9 cellular contexts compared by ENCODE assay signal in the genomic region with DNA sequence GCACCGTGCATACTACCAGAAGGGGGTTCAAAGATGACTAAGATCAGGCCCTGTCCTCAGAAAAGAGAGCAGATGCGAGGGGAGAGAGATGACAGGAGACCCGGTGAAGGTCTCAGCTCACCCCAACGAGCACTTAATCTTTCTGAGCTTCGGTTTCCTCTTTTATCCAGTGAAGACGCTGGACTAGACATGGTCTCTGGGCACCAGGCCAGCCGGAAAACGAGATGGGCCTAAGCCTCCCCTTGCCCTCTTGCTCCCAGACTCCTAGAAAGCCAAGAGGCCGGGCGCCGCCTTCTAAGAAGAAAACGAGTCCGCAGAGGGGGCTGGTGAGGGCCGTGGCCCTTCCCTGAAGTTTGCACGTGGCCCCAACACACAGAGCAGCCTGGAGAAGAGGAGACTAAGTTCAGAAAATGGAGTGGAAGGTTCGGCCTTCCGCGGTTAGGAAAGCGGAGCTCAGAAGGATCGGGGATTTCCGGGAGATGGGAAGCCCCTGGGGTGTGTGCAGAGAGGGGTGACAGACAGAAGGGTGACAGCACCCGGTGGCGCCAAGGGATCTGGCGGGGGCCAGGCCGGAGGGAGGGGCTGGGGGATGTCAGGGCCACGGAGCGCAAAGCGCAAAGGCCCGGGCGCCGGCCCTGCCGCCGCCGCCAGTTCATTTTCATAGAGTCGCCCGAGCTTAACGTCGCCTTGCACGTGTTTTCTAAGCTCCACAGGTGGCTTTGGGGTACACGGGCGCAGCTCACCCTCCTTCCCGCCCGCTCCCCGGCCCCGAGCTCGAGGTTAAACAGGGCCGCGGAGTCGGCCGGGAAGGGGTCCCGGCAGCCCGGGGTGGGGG. TPM values are rescaled to one million over a fixed set of nuclear protein-coding genes. Genes with fewer than 3 reads are reported as not detected.
A peak's percentile ranks its signal among the peaks of the same experiment; 100 is the strongest.
DNase-seq lines count a peak whose midpoint lies in the region; ATAC-seq lines count a peak whose summit lies in the region.
"Had no signal": no experiment of that assay in that cellular context is flagged by ENCODE, and none has a peak within 500 bp of the region (broad histone marks: within the 10 kb centered on the region; RNA-seq: fewer than 3 reads in every experiment).

No MANE protein-coding gene starts in this region.

- DNase-seq in NCI-H2227 (lab: John Stamatoyannopoulos, UW; ENCODE audit: unreplicated experiment) (peak; percentile 23), NCI-H2227 treated with DMSO at 0.1 percent for 48 hours (lab: John Stamatoyannopoulos, UW) (no peak), iris pigment epithelial cell (ENCODE audit: low read depth) (peak; percentile 14), NCI-H226 (no peak)
- DNase-seq in activated T-cell treated with anti-CD3 and anti-CD28 coated beads, Interleukin-2, amount 50 U/mL, for 72 hours, result no peak

- H3K27me3 Mint-ChIP-seq in activated T-cell treated with anti-CD3 and anti-CD28 coated beads, Interleukin-2, amount 50 U/mL, for 72 hours (ENCODE audit: low read depth), result peaks cover 49% of the 10 kb centered on the region
- peaks cover 41% of the 10 kb centered on the region for H3K27me3 Mint-ChIP-seq in stimulated activated naive CD8-positive, alpha-beta T cell treated with anti-CD3 and anti-CD28 coated beads, Interleukin-15, Interleukin-2, amounts not matched to agents 100 ng/mL and 50 ng/mL, for 24 hours

- no peaks in the 10 kb centered on the region for H3K9me3 Mint-ChIP-seq in activated T-cell treated with anti-CD3 and anti-CD28 coated beads, Interleukin-2, amount 50 U/mL, for 72 hours
- no peaks in the 10 kb centered on the region for H3K9me3 Mint-ChIP-seq in stimulated activated naive CD8-positive, alpha-beta T cell treated with anti-CD3 and anti-CD28 coated beads, Interleukin-15, Interleukin-2, amounts not matched to agents 100 ng/mL and 50 ng/mL, for 24 hours

- H3K4me1 Mint-ChIP-seq in activated T-cell treated with anti-CD3 and anti-CD28 coated beads, Interleukin-2, amount 50 U/mL, for 72 hours (ENCODE audit: low read depth), result peaks cover 12% of the 10 kb centered on the region
- H3K4me1 Mint-ChIP-seq in stimulated activated naive CD8-positive, alpha-beta T cell treated with anti-CD3 and anti-CD28 coated beads, Interleukin-15, Interleukin-2, amounts not matched to agents 100 ng/mL and 50 ng/mL, for 24 hours (ENCODE audit: low read depth), result peaks cover 18% of the 10 kb centered on the region

- no peak overlapping the region for H3K27ac Mint-ChIP-seq in activated T-cell treated with anti-CD3 and anti-CD28 coated beads, Interleukin-2, amount 50 U/mL, for 72 hours
- peak overlapping the region; percentile 63 for H3K27ac Mint-ChIP-seq in stimulated activated naive CD8-positive, alpha-beta T cell treated with anti-CD3 and anti-CD28 coated beads, Interleukin-15, Interleukin-2, amounts not matched to agents 100 ng/mL and 50 ng/mL, for 24 hours

- ATAC-seq in HG03280 (IDR thresholded peaks at IDR 0.05; ENCODE audit: unreplicated experiment) (peak; percentile 37), HG02852 (IDR thresholded peaks at IDR 0.05; ENCODE audit: unreplicated experiment) (no peak)
- ATAC-seq in activated T-cell treated with anti-CD3 and anti-CD28 coated beads, Interleukin-2, amount 50 U/mL, for 72 hours (replicated peaks in 1 of 2), result peak; percentile 28 to 38

- peak overlapping the region; percentile 76 to 82 for H3K4me3 Mint-ChIP-seq in activated T-cell treated with anti-CD3 and anti-CD28 coated beads, Interleukin-2, amount 50 U/mL, for 72 hours
- peak overlapping the region; percentile 80 for H3K4me3 Mint-ChIP-seq in stimulated activated naive CD8-positive, alpha-beta T cell treated with anti-CD3 and anti-CD28 coated beads, Interleukin-15, Interleukin-2, amounts not matched to agents 100 ng/mL and 50 ng/mL, for 24 hours

- peaks cover 0 to 3% of the 10 kb centered on the region in 2 donors for H3K36me3 Mint-ChIP-seq in activated T-cell treated with anti-CD3 and anti-CD28 coated beads, Interleukin-2, amount 50 U/mL, for 72 hours (ENCODE audit: insufficient read depth in 2 of 2)
- no peaks in the 10 kb centered on the region for H3K36me3 Mint-ChIP-seq in stimulated activated naive CD8-positive, alpha-beta T cell treated with anti-CD3 and anti-CD28 coated beads, Interleukin-15, Interleukin-2, amounts not matched to agents 100 ng/mL and 50 ng/mL, for 24 hours (ENCODE audit: low read depth)

RNA-seq across cellular contexts. Expression of a gene that starts 42.1 kb away (rescaled TPM):
- total RNA-seq in activated T-cell treated with anti-CD3 and anti-CD28 coated beads, Interleukin-2, amount 50 U/mL, for 72 hours, result not detected
- total RNA-seq: T-helper 1 cell treated with Interleukin-12 subunit alpha and Interleukin-12 subunit beta and Interleukin-4 antibody, amounts not matched to agents 30 ng/mL and 1 ng/mL, for 36 hours had no signal

RNA-seq across cellular contexts. Expression of a gene that starts 48.4 kb away (rescaled TPM):
- total RNA-seq in activated T-cell treated with anti-CD3 and anti-CD28 coated beads, Interleukin-2, amount 50 U/mL, for 72 hours, result 10 to 100 TPM; 65.8 to 70.8 TPM

RNA-seq across cellular contexts. Expression of a gene that starts 51.3 kb away (rescaled TPM):
- under 1 TPM; 0.10 to 0.12 TPM for total RNA-seq in activated T-cell treated with anti-CD3 and anti-CD28 coated beads, Interleukin-2, amount 50 U/mL, for 72 hours

Comparison
In these comparisons a context has a peak if more than half of its experiments do, and no peak if none do; other contexts are left out.
1. DNase-seq: peak in NCI-H2227 (single experiment) and iris pigment epithelial cell (single experiment); none in NCI-H2227 treated with DMSO at 0.1 percent for 48 hours (single experiment), activated T-cell treated with anti-CD3 and anti-CD28 coated beads, Interleukin-2, amount 50 U/mL, for 72 hours (0 of 2) and NCI-H226 (single experiment).